Comparison of ENCODE assay signal across 8 cellular contexts in the genomic region with DNA sequence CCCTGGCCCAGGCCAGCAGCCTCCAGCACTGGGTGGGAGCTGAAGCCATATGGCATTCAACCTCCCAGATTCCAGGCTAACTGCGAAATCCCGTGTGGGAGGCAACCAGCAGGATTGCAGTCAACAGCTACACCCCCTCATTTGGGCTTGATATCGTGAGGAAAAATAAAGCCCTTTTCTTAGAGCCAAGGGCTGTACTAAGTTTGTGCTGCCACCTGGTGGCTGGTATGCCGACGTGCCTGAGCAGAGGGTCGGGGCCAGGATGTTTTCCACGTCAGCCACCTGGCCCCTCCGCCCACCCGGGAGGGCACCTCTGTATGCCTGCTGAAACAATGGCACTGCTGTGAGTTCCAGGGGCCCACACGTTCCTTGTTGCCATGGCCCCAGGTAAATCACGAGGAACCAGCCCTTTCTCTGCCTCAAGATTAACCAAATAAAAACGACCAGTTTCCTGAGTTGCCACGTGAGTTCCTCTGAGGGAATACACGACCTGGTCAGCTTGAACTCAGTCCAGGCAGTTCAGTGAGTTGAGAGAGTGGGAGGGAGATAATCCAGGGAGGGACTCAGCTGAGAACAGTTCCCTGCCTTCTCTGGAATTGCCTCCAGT. TPM values are rescaled to one million over a fixed set of nuclear protein-coding genes. Genes with fewer than 3 reads are reported as not detected.
DNase-seq lines count a peak whose midpoint lies in the region; ATAC-seq and TF ChIP-seq lines count a peak whose summit lies in the region.

No MANE protein-coding gene starts in this region.

- H3K9me3 Mint-ChIP-seq in activated T-helper 1 cell treated with anti-CD3 and anti-CD28 coated beads, Interleukin-12 subunit alpha, Interleukin-12 subunit beta, Interleukin-2, Interleukin-4 antibody, amounts not matched to agents 30 ng/mL and 10 ng/mL and 1 ng/mL, durations not matched to agents 14 hours and 24 hours and 36 hours = no peaks in the 10 kb centered on the region
- H3K9me3 Mint-ChIP-seq in neural progenitor cell = peaks cover 3% of the 10 kb centered on the region

- no peak overlapping the region for H3K27ac Mint-ChIP-seq in activated T-helper 1 cell treated with anti-CD3 and anti-CD28 coated beads, Interleukin-12 subunit alpha, Interleukin-12 subunit beta, Interleukin-2, Interleukin-4 antibody, amounts not matched to agents 30 ng/mL and 10 ng/mL and 1 ng/mL, durations not matched to agents 14 hours and 24 hours and 36 hours
- H3K27ac Mint-ChIP-seq in neural progenitor cell = peak overlapping the region; percentile 87

- peaks cover 10% of the 10 kb centered on the region for H3K4me1 ChIP-seq in neural progenitor cell
- peaks cover 8 to 43% (median 22%) of the 10 kb centered on the region in 4 donors for H3K4me1 ChIP-seq in stomach

- H3K36me3 ChIP-seq in neural progenitor cell = peaks cover 6% of the 10 kb centered on the region
- peaks cover 8 to 85% (median 72%) of the 10 kb centered on the region in 4 donors for H3K36me3 ChIP-seq in stomach

- H3K4me2 ChIP-seq in neural progenitor cell = peak overlapping the region; percentile 14

- TF ChIP-seq CTCF in GM20000 (IDR thresholded peaks at IDR 0.05; ENCODE audit: extremely low read depth, missing control alignments) (peak; percentile 87), neural progenitor cell (IDR thresholded peaks at IDR 0.05) (peak; percentile 94), stomach (IDR thresholded peaks at IDR 0.05) (peak in 5 of 7 experiments; percentile 79 to 95 (median 91))

- no peak for TF ChIP-seq POLR2A in stomach (IDR thresholded peaks at IDR 0.05)

- H3K4me1 Mint-ChIP-seq in activated T-helper 1 cell treated with anti-CD3 and anti-CD28 coated beads, Interleukin-12 subunit alpha, Interleukin-12 subunit beta, Interleukin-2, Interleukin-4 antibody, amounts not matched to agents 30 ng/mL and 10 ng/mL and 1 ng/mL, durations not matched to agents 14 hours and 24 hours and 36 hours (ENCODE audit: low read depth) = peaks cover 6% of the 10 kb centered on the region
- peaks cover 34% of the 10 kb centered on the region for H3K4me1 Mint-ChIP-seq in neural progenitor cell

- WGBS in stomach, 5 donors = 4 to 12% (median 4%) methylated on average over 7 to 14 of the region's 14 CpGs

- ATAC-seq in GM21423 (IDR thresholded peaks at IDR 0.05; ENCODE audit: unreplicated experiment) = no peak

- H3K27ac ChIP-seq in neural progenitor cell = peak overlapping the region; percentile 46
- peak overlapping the region; percentile 47 to 75 (median 71) for H3K27ac ChIP-seq in stomach

- peaks cover 9% of the 10 kb centered on the region for H3F3A ChIP-seq in neural progenitor cell (ENCODE audit: low read depth)

- no peaks in the 10 kb centered on the region for H3K36me3 Mint-ChIP-seq in activated T-helper 1 cell treated with anti-CD3 and anti-CD28 coated beads, Interleukin-12 subunit alpha, Interleukin-12 subunit beta, Interleukin-2, Interleukin-4 antibody, amounts not matched to agents 30 ng/mL and 10 ng/mL and 1 ng/mL, durations not matched to agents 14 hours and 24 hours and 36 hours (ENCODE audit: low read depth)
- peaks cover 47% of the 10 kb centered on the region for H3K36me3 Mint-ChIP-seq in neural progenitor cell

- H3K27me3 ChIP-seq in neural progenitor cell (no peaks in the 10 kb centered on the region), stomach (no peaks in the 10 kb centered on the region)

- peaks cover 17% of the 10 kb centered on the region for H3K27me3 Mint-ChIP-seq in activated T-helper 1 cell treated with anti-CD3 and anti-CD28 coated beads, Interleukin-12 subunit alpha, Interleukin-12 subunit beta, Interleukin-2, Interleukin-4 antibody, amounts not matched to agents 30 ng/mL and 10 ng/mL and 1 ng/mL, durations not matched to agents 14 hours and 24 hours and 36 hours (ENCODE audit: insufficient read depth)
- H3K27me3 Mint-ChIP-seq in neural progenitor cell (ENCODE audit: insufficient read depth, low read depth) = no peaks in the 10 kb centered on the region

- DNase-seq in AG08396 (ENCODE audit: low spot score) (peak; percentile 75), GM20000 (ENCODE audit: low spot score) (peak; percentile 81), OCI-M1 (lab: John Stamatoyannopoulos, UW) (peak; percentile 78), fibroblast of the conjunctiva (ENCODE audit: low read depth) (peak; percentile 49), neural progenitor cell (ENCODE audit: low spot score) (peak; percentile 94), stomach (peak; percentile 82)
- peak; percentile 36 for DNase-seq in activated T-helper 1 cell treated with anti-CD3 and anti-CD28 coated beads, Interleukin-12 subunit alpha, Interleukin-12 subunit beta, Interleukin-2, Interleukin-4 antibody, amounts not matched to agents 30 ng/mL and 10 ng/mL and 1 ng/mL, durations not matched to agents 14 hours and 24 hours and 36 hours (ENCODE audit: low spot score)

- intact Hi-C loops in activated T-helper 1 cell treated with anti-CD3 and anti-CD28 coated beads, Interleukin-12 subunit alpha, Interleukin-12 subunit beta, Interleukin-2, Interleukin-4 antibody, amounts not matched to agents 30 ng/mL and 10 ng/mL and 1 ng/mL, durations not matched to agents 14 hours and 24 hours and 36 hours (cut with micrococcal nuclease) = loop anchor here (1.0 kb wide), 2 partner anchors 154 to 278 kb away; no protein-coding TSS in a partner anchor
- intact Hi-C loops in stomach (cut with DNase I; ENCODE audit: low total_unique reads) = no loop called here

- H3K9me3 ChIP-seq in neural progenitor cell (ENCODE audit: low read depth) (no peaks in the 10 kb centered on the region), stomach (no peaks in the 10 kb centered on the region)

- TF ChIP-seq EP300 in stomach (IDR thresholded peaks at IDR 0.05) = no peak

- H4K20me1 ChIP-seq in neural progenitor cell (ENCODE audit: low read depth) = peaks cover 24% of the 10 kb centered on the region

- peaks cover 5% of the 10 kb centered on the region for H3K79me2 ChIP-seq in neural progenitor cell (ENCODE audit: low read depth)

- H2AFZ ChIP-seq in neural progenitor cell (replicated peaks) = no peak overlapping the region

- no peak overlapping the region for H3K4me3 Mint-ChIP-seq in activated T-helper 1 cell treated with anti-CD3 and anti-CD28 coated beads, Interleukin-12 subunit alpha, Interleukin-12 subunit beta, Interleukin-2, Interleukin-4 antibody, amounts not matched to agents 30 ng/mL and 10 ng/mL and 1 ng/mL, durations not matched to agents 14 hours and 24 hours and 36 hours
- no peak overlapping the region for H3K4me3 Mint-ChIP-seq in neural progenitor cell

- no peak overlapping the region for H3K9ac ChIP-seq in neural progenitor cell

- H3K4me3 ChIP-seq in neural progenitor cell = no peak overlapping the region
- H3K4me3 ChIP-seq in stomach = peak overlapping the region in 1 of 4 donors; percentile 22

RNA-seq across cellular contexts. Expression of a gene that starts 9.0 kb away (rescaled TPM):
- total RNA-seq in activated T-helper 1 cell treated with anti-CD3 and anti-CD28 coated beads, Interleukin-12 subunit alpha, Interleukin-12 subunit beta, Interleukin-2, Interleukin-4 antibody, amounts not matched to agents 30 ng/mL and 10 ng/mL and 1 ng/mL, durations not matched to agents 14 hours and 24 hours and 36 hours = 0.57 and 1.0 TPM in 2 replicates
- total RNA-seq in neural progenitor cell (ENCODE audit: low replicate concordance) (117 and 168 TPM in 2 replicates), stomach (100 to 1,000 TPM in 4 of 5 donors, 10 to 100 TPM in 1; 46.4 to 161 (median 104) TPM)
- polyA plus RNA-seq in stomach = 10 to 100 TPM; 43.7 to 49.6 (median 49.5) TPM

RNA-seq across cellular contexts. Expression of a gene that starts 54.6 kb away (rescaled TPM):
- not detected in 2 replicates for total RNA-seq in activated T-helper 1 cell treated with anti-CD3 and anti-CD28 coated beads, Interleukin-12 subunit alpha, Interleukin-12 subunit beta, Interleukin-2, Interleukin-4 antibody, amounts not matched to agents 30 ng/mL and 10 ng/mL and 1 ng/mL, durations not matched to agents 14 hours and 24 hours and 36 hours
- total RNA-seq in neural progenitor cell (ENCODE audit: low replicate concordance) (not detected in 2 replicates), stomach (not detected)
- polyA plus RNA-seq in stomach = under 1 TPM in 1 of 3 donors, not detected in 2; 0.15 TPM

Comparison
In these comparisons a context has a peak if more than half of its experiments do, and no peak if none do; other contexts are left out.
1. DNase-seq: peak in every context shown above with its lines; median percentile 94 in neural progenitor cell; 82 in stomach; 81 in GM20000; 78 in OCI-M1; 75 in AG08396; 49 in fibroblast of the conjunctiva; 36 in activated T-helper 1 cell treated with anti-CD3 and anti-CD28 coated beads, Interleukin-12 subunit alpha, Interleukin-12 subunit beta, Interleukin-2, Interleukin-4 antibody, amounts not matched to agents 30 ng/mL and 10 ng/mL and 1 ng/mL, durations not matched to agents 14 hours and 24 hours and 36 hours.
2. RNA of a gene that starts 9.0 kb away (total RNA-seq): 117 to 168 TPM in neural progenitor cell and 46.4 to 161 TPM in stomach; 0.57 to 1.0 TPM in activated T-helper 1 cell treated with anti-CD3 and anti-CD28 coated beads, Interleukin-12 subunit alpha, Interleukin-12 subunit beta, Interleukin-2, Interleukin-4 antibody, amounts not matched to agents 30 ng/mL and 10 ng/mL and 1 ng/mL, durations not matched to agents 14 hours and 24 hours and 36 hours; every median in the first group is over 10 times any median in the second.
3. Peak in every context shown above with its lines, with median percentiles within 50 percentile points of each other: CTCF ChIP-seq.